Comparison of ENCODE assay signal across 2 cellular contexts in the genomic region with DNA sequence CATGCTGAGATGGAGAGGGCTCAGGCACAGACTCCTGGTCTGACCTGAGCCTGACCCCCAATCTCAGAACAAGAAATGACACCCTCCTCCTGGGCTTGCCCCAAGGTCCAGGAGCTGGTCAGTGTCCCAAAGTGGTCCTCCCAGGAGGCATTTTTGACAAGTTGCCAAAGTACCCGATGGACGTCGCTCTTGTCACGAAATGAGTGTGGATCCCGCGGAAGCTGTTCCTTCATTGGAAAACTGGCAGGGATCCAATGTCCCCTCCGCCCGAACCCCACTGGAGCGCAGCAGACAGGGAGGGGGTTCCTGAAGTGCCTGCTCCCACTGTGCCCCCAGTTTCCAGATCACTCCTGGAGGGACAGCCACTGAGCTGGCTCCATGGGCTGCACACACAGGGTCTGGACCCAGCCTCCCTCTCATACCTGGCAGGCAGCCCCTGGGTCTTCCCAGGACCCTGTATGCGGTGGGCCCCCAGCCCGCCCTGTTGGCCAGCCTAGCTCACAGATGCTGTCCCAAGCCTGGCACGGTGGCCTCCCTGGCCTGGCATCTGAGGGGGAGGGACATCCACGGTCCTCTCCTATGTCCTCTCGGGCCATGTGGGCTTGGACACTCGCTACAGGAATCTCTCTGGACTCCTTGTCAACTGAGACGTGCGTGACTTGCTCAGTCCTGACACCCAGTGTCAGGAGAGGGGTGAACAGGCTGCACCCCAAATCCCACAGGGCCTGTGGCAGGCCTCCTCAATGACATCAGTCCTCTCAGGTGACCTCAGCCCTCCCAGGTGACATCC.
TF ChIP-seq lines count a peak whose summit lies in the region.

No MANE protein-coding gene starts in this region.

TF ChIP-seq in HCT116, 20 proteins besides CTCF, POLR2A, EP300 and RAD21:
- TF ChIP-seq, protein P1, sequence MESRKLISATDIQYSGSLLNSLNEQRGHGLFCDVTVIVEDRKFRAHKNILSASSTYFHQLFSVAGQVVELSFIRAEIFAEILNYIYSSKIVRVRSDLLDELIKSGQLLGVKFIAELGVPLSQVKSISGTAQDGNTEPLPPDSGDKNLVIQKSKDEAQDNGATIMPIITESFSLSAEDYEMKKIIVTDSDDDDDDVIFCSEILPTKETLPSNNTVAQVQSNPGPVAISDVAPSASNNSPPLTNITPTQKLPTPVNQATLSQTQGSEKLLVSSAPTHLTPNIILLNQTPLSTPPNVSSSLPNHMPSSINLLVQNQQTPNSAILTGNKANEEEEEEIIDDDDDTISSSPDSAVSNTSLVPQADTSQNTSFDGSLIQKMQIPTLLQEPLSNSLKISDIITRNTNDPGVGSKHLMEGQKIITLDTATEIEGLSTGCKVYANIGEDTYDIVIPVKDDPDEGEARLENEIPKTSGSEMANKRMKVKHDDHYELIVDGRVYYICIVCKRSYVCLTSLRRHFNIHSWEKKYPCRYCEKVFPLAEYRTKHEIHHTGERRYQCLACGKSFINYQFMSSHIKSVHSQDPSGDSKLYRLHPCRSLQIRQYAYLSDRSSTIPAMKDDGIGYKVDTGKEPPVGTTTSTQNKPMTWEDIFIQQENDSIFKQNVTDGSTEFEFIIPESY (IDR thresholded peaks at IDR 0.05; ENCODE audit: extremely low read depth, insufficient replicate concordance, low read length) = no peak
- TF ChIP-seq, protein P2, sequence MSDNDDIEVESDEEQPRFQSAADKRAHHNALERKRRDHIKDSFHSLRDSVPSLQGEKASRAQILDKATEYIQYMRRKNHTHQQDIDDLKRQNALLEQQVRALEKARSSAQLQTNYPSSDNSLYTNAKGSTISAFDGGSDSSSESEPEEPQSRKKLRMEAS (IDR thresholded peaks at IDR 0.05) = no peak
- TF ChIP-seq EZH2 (IDR thresholded peaks at IDR 0.05) (no peak), ZFX (IDR thresholded peaks at IDR 0.05) (no peak), EZH2phosphoT487 (IDR thresholded peaks at IDR 0.05; ENCODE audit: borderline replicate concordance) (no peak)

TF ChIP-seq in H1, 55 proteins besides CTCF, POLR2A, EP300 and RAD21:
- TF ChIP-seq TAF1 (IDR thresholded peaks at IDR 0.05; ENCODE audit: low read depth, low read length) (no peak), RNF2 (IDR thresholded peaks at IDR 0.05; ENCODE audit: borderline replicate concordance, low read depth, low read length, missing control alignments, poor library complexity, severe bottlenecking) (no peak), SIX5 (IDR thresholded peaks at IDR 0.05; ENCODE audit: low read depth, low read length) (no peak), SAP30 (IDR thresholded peaks at IDR 0.05; ENCODE audit: insufficient read depth, insufficient replicate concordance, low read length) (no peak), ZNF274 (IDR thresholded peaks at IDR 0.05; ENCODE audit: borderline replicate concordance, extremely low read depth, low read length) (no peak), EGR1 (IDR thresholded peaks at IDR 0.05; ENCODE audit: borderline replicate concordance, low read depth, low read length) (no peak), HDAC2 (IDR thresholded peaks at IDR 0.05; ENCODE audit: borderline replicate concordance in 1 of 2, low read depth in 2 of 2, low read length in 2 of 2) (no peak)
- TF ChIP-seq, protein P2 (IDR thresholded peaks at IDR 0.05) = no peak
- TF ChIP-seq, protein P3, sequence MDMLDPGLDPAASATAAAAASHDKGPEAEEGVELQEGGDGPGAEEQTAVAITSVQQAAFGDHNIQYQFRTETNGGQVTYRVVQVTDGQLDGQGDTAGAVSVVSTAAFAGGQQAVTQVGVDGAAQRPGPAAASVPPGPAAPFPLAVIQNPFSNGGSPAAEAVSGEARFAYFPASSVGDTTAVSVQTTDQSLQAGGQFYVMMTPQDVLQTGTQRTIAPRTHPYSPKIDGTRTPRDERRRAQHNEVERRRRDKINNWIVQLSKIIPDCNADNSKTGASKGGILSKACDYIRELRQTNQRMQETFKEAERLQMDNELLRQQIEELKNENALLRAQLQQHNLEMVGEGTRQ (IDR thresholded peaks at IDR 0.05; ENCODE audit: low read length) = no peak
